ENCODE assay signal across 17 cellular contexts in the genomic region with DNA sequence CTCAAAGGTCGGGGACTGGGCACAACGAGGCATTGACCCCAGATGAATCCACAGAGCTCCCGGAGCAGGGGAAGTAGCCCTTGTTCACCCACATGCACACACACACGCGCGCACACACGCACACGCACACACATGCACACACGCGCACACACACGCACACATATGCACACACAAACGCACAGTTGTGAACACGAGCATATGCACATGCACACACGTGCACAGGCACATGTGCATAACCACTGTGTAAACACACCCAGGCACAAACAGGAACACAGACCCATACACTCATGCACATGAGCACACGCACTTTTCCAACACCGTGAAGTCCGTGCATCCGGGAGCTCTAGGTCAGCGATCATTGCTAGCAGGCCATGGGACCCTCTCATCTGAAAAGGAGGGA.
DNase-seq lines count a peak whose midpoint lies in the region; ATAC-seq, FAIRE-seq and TF ChIP-seq lines count a peak whose summit lies in the region.
"Had no signal": no experiment of that assay in that cellular context is flagged by ENCODE, and none has a peak within 500 bp of the region (broad histone marks: within the 10 kb centered on the region; RNA-seq: fewer than 3 reads in every experiment).

No MANE protein-coding gene starts in this region.

- H4K20me1 ChIP-seq in HepG2 (ENCODE audit: insufficient read depth, low read length), result no peaks in the 10 kb centered on the region

- TF ChIP-seq POLR2A in HepG2 (IDR thresholded peaks at IDR 0.05; ENCODE audit: insufficient read depth in 1 of 2, low read depth in 2 of 2, low read length in 2 of 2) (no peak), right lobe of liver (IDR thresholded peaks at IDR 0.05) (no peak), thyroid gland (IDR thresholded peaks at IDR 0.05) (no peak)

- H3K79me2 ChIP-seq in HepG2 (ENCODE audit: insufficient read depth, low read length), result no peaks in the 10 kb centered on the region

- H3K4me3 Mint-ChIP-seq in endodermal cell (no peak overlapping the region), Calu3 (ENCODE audit: low read depth, unreplicated experiment) (no peak overlapping the region)
- no peak overlapping the region for H3K4me3 Mint-ChIP-seq in activated CD4-positive, alpha-beta memory T cell treated with anti-CD3 and anti-CD28 coated beads for 36 hours
- H3K4me3 Mint-ChIP-seq: CD4-positive, CD25-positive, alpha-beta regulatory T cell; CD8-positive, alpha-beta memory T cell; H9 had no signal

- no peak for TF ChIP-seq RAD21 in HepG2 (CRISPR knock-in tag; IDR thresholded peaks at IDR 0.05)

- H3K4me3 ChIP-seq in HepG2 (replicated peaks in 1 of 3; ENCODE audit: insufficient read depth in 1 of 3, low read depth in 2 of 3, low read length in 3 of 3) (no peak overlapping the region), right lobe of liver (no peak overlapping the region), endodermal cell (ENCODE audit: low read length) (no peak overlapping the region), thyroid gland (replicated peaks in 1 of 3) (no peak overlapping the region)

- H3K4me1 Mint-ChIP-seq in endodermal cell (no peaks in the 10 kb centered on the region), Calu3 (ENCODE audit: low read depth, unreplicated experiment) (no peaks in the 10 kb centered on the region)
- H3K4me1 Mint-ChIP-seq in activated CD4-positive, alpha-beta memory T cell treated with anti-CD3 and anti-CD28 coated beads for 36 hours (ENCODE audit: low read depth), result no peaks in the 10 kb centered on the region
- H3K4me1 Mint-ChIP-seq: CD4-positive, CD25-positive, alpha-beta regulatory T cell; CD8-positive, alpha-beta memory T cell had no signal

- in situ Hi-C loops in HepG2 (cut with HindIII; ENCODE audit: extremely low pct_ligation_motif_present, low pct_unique_long_range_greater_than_20kb), result loop anchor here (25.0 kb wide), 1 partner anchor 215 kb away; the partner anchor contains the start of gene PRDM16

- DNase-seq in HepG2 (ENCODE audit: low spot score) (no peak), right lobe of liver (no peak), endodermal cell (no peak), thyroid gland (no peak), Calu3 (no peak)
- DNase-seq in activated CD4-positive, alpha-beta memory T cell treated with anti-CD3 and anti-CD28 coated beads for 36 hours, result no peak
- DNase-seq: ACHN; BE2C; C1 segment of cervical spinal cord; CD4-positive, CD25-positive, alpha-beta regulatory T cell; CD8-positive, alpha-beta memory T cell; COR-L47; H9 had no signal

- no peak for TF ChIP-seq EP300 in HepG2 (IDR thresholded peaks at IDR 0.05; ENCODE audit: low read depth in 2 of 2, low read length in 2 of 2)
- TF ChIP-seq EP300 in HepG2 (CRISPR knock-in tag; IDR thresholded peaks at IDR 0.05; ENCODE audit: borderline replicate concordance), result no peak

- no peak for TF ChIP-seq CTCF in HepG2 (CRISPR knock-in tag; IDR thresholded peaks at IDR 0.05)
- TF ChIP-seq CTCF in right lobe of liver (IDR thresholded peaks at IDR 0.05), result no peak
- no peak for TF ChIP-seq CTCF in endodermal cell (conservative IDR thresholded peaks at IDR 0.05)
- TF ChIP-seq CTCF in thyroid gland (IDR thresholded peaks at IDR 0.05), result no peak
- no peak for TF ChIP-seq CTCF in Calu3 (IDR thresholded peaks at IDR 0.05; ENCODE audit: unreplicated experiment)

- H3K9me3 Mint-ChIP-seq in endodermal cell (no peaks in the 10 kb centered on the region), Calu3 (ENCODE audit: low read depth, unreplicated experiment) (no peaks in the 10 kb centered on the region)
- no peaks in the 10 kb centered on the region for H3K9me3 Mint-ChIP-seq in activated CD4-positive, alpha-beta memory T cell treated with anti-CD3 and anti-CD28 coated beads for 36 hours
- H3K9me3 Mint-ChIP-seq: CD4-positive, CD25-positive, alpha-beta regulatory T cell; CD8-positive, alpha-beta memory T cell; H9 had no signal

- CTCF ChIA-PET in HepG2 (lab: Yijun Ruan, JAX; ENCODE audit: low intra/inter-chr PET ratio, low total read pairs) (no interaction called here), Calu3 (lab: Charles Lee) (no interaction called here)
- CTCF ChIA-PET in activated CD4-positive, alpha-beta memory T cell treated with anti-CD3 and anti-CD28 coated beads for 36 hours (lab: Charles Lee), result no interaction called here

- H3K27ac ChIP-seq in HepG2 (ENCODE audit: extremely low read length, insufficient read depth, low read length) (no peak overlapping the region), right lobe of liver (no peak overlapping the region), endodermal cell (ENCODE audit: low read depth, low read length) (peak overlapping the region; percentile 41), thyroid gland (peak overlapping the region; percentile 82 to 91 (median 85))

- POLR2A ChIA-PET in HepG2 (lab: Yijun Ruan, JAX), result no interaction called here
- POLR2A ChIA-PET in activated CD4-positive, alpha-beta memory T cell treated with anti-CD3 and anti-CD28 coated beads for 36 hours (lab: Charles Lee), result no interaction called here

- H2AFZ ChIP-seq in HepG2 (ENCODE audit: low read length), result no peak overlapping the region

- no peak overlapping the region for H3K4me2 ChIP-seq in HepG2 (ENCODE audit: low read depth, low read length)

- no peak for FAIRE-seq in HepG2 (lab: Jason Lieb, UNC)
- FAIRE-seq: A204.1, D721Med, G401.6, H1 had no signal

- H3K27me3 ChIP-seq in HepG2 (ENCODE audit: control insufficient read depth in 1 of 2, insufficient read depth in 2 of 2, low read length in 2 of 2) (peaks cover 4 to 16% of the 10 kb centered on the region in 2 experiments; a peak in 2 of 5 replicates), right lobe of liver (no peaks in the 10 kb centered on the region), endodermal cell (ENCODE audit: control insufficient read depth, insufficient read depth, low read length, poor library complexity, severe bottlenecking) (no peaks in the 10 kb centered on the region), thyroid gland (no peaks in the 10 kb centered on the region)

- H3K9me3 ChIP-seq in HepG2 (ENCODE audit: low read length) (no peaks in the 10 kb centered on the region), right lobe of liver (no peaks in the 10 kb centered on the region), endodermal cell (ENCODE audit: control insufficient read depth, low read length) (no peaks in the 10 kb centered on the region), thyroid gland (no peaks in the 10 kb centered on the region)
- H3K9me3 ChIP-seq: BE2C had no signal

- no peaks in the 10 kb centered on the region for H3K36me3 Mint-ChIP-seq in endodermal cell (ENCODE audit: low read depth)
- no peaks in the 10 kb centered on the region for H3K36me3 Mint-ChIP-seq in Calu3 (ENCODE audit: insufficient read depth, unreplicated experiment)
- no peaks in the 10 kb centered on the region for H3K36me3 Mint-ChIP-seq in activated CD4-positive, alpha-beta memory T cell treated with anti-CD3 and anti-CD28 coated beads for 36 hours
- H3K36me3 Mint-ChIP-seq: CD4-positive, CD25-positive, alpha-beta regulatory T cell; CD8-positive, alpha-beta memory T cell had no signal

- 48% methylated on average over 11 of the region's 19 CpGs for WGBS in HepG2 (ENCODE audit: low lambda C conversion rate)
- 60% methylated on average over 8 of the region's 19 CpGs for WGBS in right lobe of liver (ENCODE audit: insufficient coverage, low coverage, low lambda C conversion rate, missing lambda C conversion rate)
- WGBS in endodermal cell (ENCODE audit: insufficient coverage in 1 of 2, insufficient read length in 1 of 2), 2 experiments, result 95 to 98% methylated on average over 14 to 19 of the region's 19 CpGs
- 89 to 93% methylated on average over 15 to 18 of the region's 19 CpGs for WGBS in thyroid gland, 2 donors

- H3K27ac Mint-ChIP-seq in endodermal cell (no peak overlapping the region), Calu3 (ENCODE audit: unreplicated experiment) (no peak overlapping the region)
- H3K27ac Mint-ChIP-seq in activated CD4-positive, alpha-beta memory T cell treated with anti-CD3 and anti-CD28 coated beads for 36 hours, result no peak overlapping the region
- H3K27ac Mint-ChIP-seq: CD4-positive, CD25-positive, alpha-beta regulatory T cell; CD8-positive, alpha-beta memory T cell had no signal

- H3K9ac ChIP-seq in HepG2 (ENCODE audit: insufficient read depth, low read depth, low read length) (no peak overlapping the region), endodermal cell (ENCODE audit: extremely low read depth, low read length, poor library complexity, severe bottlenecking) (no peak overlapping the region)

- H3K4me1 ChIP-seq in HepG2 (ENCODE audit: insufficient read depth, low read length) (peaks cover 13% of the 10 kb centered on the region; the same call in 1 of the 2 replicates), right lobe of liver (no peaks in the 10 kb centered on the region), endodermal cell (ENCODE audit: control insufficient read depth, insufficient read depth, low read length) (no peaks in the 10 kb centered on the region), thyroid gland (peaks cover 45 to 56% of the 10 kb centered on the region in 2 donors)
- H3K4me1 ChIP-seq: BE2C had no signal

- H3K36me3 ChIP-seq in HepG2 (replicated peaks in 1 of 2; ENCODE audit: control insufficient read depth in 1 of 2, insufficient read depth in 2 of 2, low read length in 2 of 2) (no peaks in the 10 kb centered on the region), right lobe of liver (no peaks in the 10 kb centered on the region), endodermal cell (ENCODE audit: control insufficient read depth, insufficient read depth, low read length) (no peaks in the 10 kb centered on the region), thyroid gland (no peaks in the 10 kb centered on the region)
- H3K36me3 ChIP-seq: BE2C had no signal

- ATAC-seq in HepG2 (no peak), right lobe of liver (no peak)

- intact Hi-C loops in HepG2 (cut with micrococcal nuclease; ENCODE audit: unreplicated experiment) (no loop called here), right lobe of liver (cut with DNase I) (no loop called here), thyroid gland (cut with DNase I) (no loop called here), Calu3 (cut with micrococcal nuclease; ENCODE audit: unreplicated experiment) (no loop called here)
- intact Hi-C loops in activated CD4-positive, alpha-beta memory T cell treated with anti-CD3 and anti-CD28 coated beads for 36 hours (cut with micrococcal nuclease), result no loop called here

- no TSS peak for BruUV-seq in HepG2 (replicated peaks; lab: Mats Ljungman, UMichigan)
- BruUV-seq in Calu3 (replicated peaks; lab: Mats Ljungman, UMichigan), result no TSS peak

- no peaks in the 10 kb centered on the region for H3K27me3 Mint-ChIP-seq in endodermal cell (ENCODE audit: insufficient read depth)
- H3K27me3 Mint-ChIP-seq in Calu3 (ENCODE audit: unreplicated experiment), result peaks cover 36% of the 10 kb centered on the region
- no peaks in the 10 kb centered on the region for H3K27me3 Mint-ChIP-seq in activated CD4-positive, alpha-beta memory T cell treated with anti-CD3 and anti-CD28 coated beads for 36 hours
- H3K27me3 Mint-ChIP-seq: CD4-positive, CD25-positive, alpha-beta regulatory T cell; CD8-positive, alpha-beta memory T cell had no signal

Comparison
In these comparisons a context has a peak if more than half of its experiments do, and no peak if none do; other contexts are left out.
1. H3K27ac ChIP-seq: peak in endodermal cell (single experiment) and thyroid gland (3 of 3); none in HepG2 (single experiment) and right lobe of liver (0 of 3).